In the genomic region with DNA sequence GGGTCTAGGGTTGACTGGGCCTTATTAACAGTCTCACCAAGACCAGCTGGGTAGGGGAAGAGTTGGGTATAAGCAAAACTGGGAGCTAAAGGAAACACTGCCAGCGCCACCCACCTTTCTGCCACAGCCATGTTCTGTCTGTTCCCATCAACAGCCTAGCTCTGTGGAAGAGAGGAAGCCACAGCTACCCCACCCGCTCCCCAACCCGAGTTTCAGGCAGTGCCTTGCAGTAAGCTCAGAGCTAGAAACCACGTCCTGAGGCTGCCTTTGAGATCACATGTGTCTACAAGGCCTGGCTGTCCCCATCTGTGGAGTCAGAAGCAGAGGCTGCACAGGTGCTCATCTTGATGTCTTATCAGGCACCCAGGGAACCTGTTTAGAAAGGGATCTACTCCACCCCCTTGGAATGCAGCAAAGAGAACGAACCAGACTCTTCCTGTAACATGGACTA, we compare ENCODE assay signal across 8 cellular contexts. TPM values are rescaled to one million over a fixed set of nuclear protein-coding genes. Genes with fewer than 3 reads are reported as not detected.
DNase-seq lines count a peak whose midpoint lies in the region; ATAC-seq and TF ChIP-seq lines count a peak whose summit lies in the region.

No MANE protein-coding gene starts in this region.

- POLR2A ChIA-PET in OCI-LY7 (lab: Charles Lee) = interaction anchor here (0.5 to 1.0 kb wide), 3 partner anchors 12 to 1489 kb away, joined by 3 to 4 read pairs (median 3); no protein-coding TSS in a partner anchor

- intact Hi-C loops in OCI-LY7 (cut with micrococcal nuclease; ENCODE audit: unreplicated experiment) = no loop called here

- H2BK15ac ChIP-seq in neuronal stem cell (ENCODE audit: low read length) = no peak overlapping the region

- H3K27me3 ChIP-seq in neuronal stem cell (ENCODE audit: control insufficient read depth in 3 of 3, insufficient read depth in 3 of 3, low read depth in 1 of 3, low read length in 3 of 3) = no peaks in the 10 kb centered on the region

- no TSS peak for BruUV-seq in OCI-LY7 (replicated peaks; lab: Mats Ljungman, UMichigan)

- H3K4me1 ChIP-seq in OCI-LY7 (ENCODE audit: insufficient read depth, low read length, poor library complexity, severe bottlenecking) (no peaks in the 10 kb centered on the region), neuronal stem cell (ENCODE audit: control insufficient read depth in 2 of 2, insufficient read depth in 1 of 2, low read depth in 1 of 2, low read length in 2 of 2) (no peaks in the 10 kb centered on the region)

- peaks cover 4% of the 10 kb centered on the region; the same call in 1 of the 2 replicates for H4K20me1 ChIP-seq in OCI-LY7 (ENCODE audit: insufficient read depth, low read length)

- no peak overlapping the region for H2BK5ac ChIP-seq in neuronal stem cell (ENCODE audit: low read length)

- no CpG with 5 or more reads among the region's 5 CpGs for WGBS in neuronal stem cell (ENCODE audit: extremely low coverage in 2 of 2, insufficient read length in 2 of 2, insufficient replicate concordance in 1 of 2), 2 donors

- H3K18ac ChIP-seq in neuronal stem cell (ENCODE audit: low read length) = no peak overlapping the region

- no peak overlapping the region for H2BK120ac ChIP-seq in neuronal stem cell (ENCODE audit: low read depth, low read length)

- H3K4me2 ChIP-seq in OCI-LY7 (ENCODE audit: low read length) (no peak overlapping the region), neuronal stem cell (ENCODE audit: insufficient read depth, low read length, poor library complexity, severe bottlenecking) (no peak overlapping the region)

- no peak for TF ChIP-seq CTCF in OCI-LY7 (conservative IDR thresholded peaks at IDR 0.05; ENCODE audit: low read length)

- H2AK5ac ChIP-seq in neuronal stem cell (ENCODE audit: low read depth, low read length) = no peak overlapping the region

- no peak overlapping the region for H2BK12ac ChIP-seq in neuronal stem cell (ENCODE audit: low read length)

- H4K91ac ChIP-seq in neuronal stem cell (ENCODE audit: low read depth, low read length, poor library complexity) = no peak overlapping the region

- ATAC-seq in HG03280 (IDR thresholded peaks at IDR 0.05; ENCODE audit: unreplicated experiment) (no peak), HG03354 (IDR thresholded peaks at IDR 0.05; ENCODE audit: poor library complexity, severe bottlenecking, unreplicated experiment) (no peak), GM21786 (IDR thresholded peaks at IDR 0.05; ENCODE audit: unreplicated experiment) (no peak)

- H3K14ac ChIP-seq in neuronal stem cell (ENCODE audit: low read length) = no peak overlapping the region

- in situ Hi-C loops in G401 (cut with HindIII; ENCODE audit: low sequenced_read_pairs) = no loop called here

- no peak overlapping the region for H4K8ac ChIP-seq in neuronal stem cell (ENCODE audit: low read depth, low read length)

- no peak overlapping the region for H3K4ac ChIP-seq in neuronal stem cell (ENCODE audit: low read length)

- H3K79me2 ChIP-seq in OCI-LY7 (ENCODE audit: insufficient read depth, low read depth, low read length) = no peaks in the 10 kb centered on the region

- H3K79me1 ChIP-seq in neuronal stem cell (ENCODE audit: low read depth, low read length) = peaks cover 3% of the 10 kb centered on the region

- H3K9me2 ChIP-seq in OCI-LY7 (ENCODE audit: insufficient read depth, low read length) = no peaks in the 10 kb centered on the region

- H3K36me3 ChIP-seq in OCI-LY7 (ENCODE audit: insufficient read depth, low read length) (peaks cover 78% of the 10 kb centered on the region), neuronal stem cell (replicated peaks in 1 of 2; ENCODE audit: control insufficient read depth in 2 of 2, insufficient read depth in 2 of 2, low read length in 2 of 2) (peaks cover 52 to 90% of the 10 kb centered on the region in 2 donors)

- no peak overlapping the region for H2AFZ ChIP-seq in OCI-LY7 (ENCODE audit: low read length)
- no peak overlapping the region for H2AFZ ChIP-seq in neuronal stem cell (ENCODE audit: low read length)

- H3K27ac ChIP-seq in OCI-LY7 (ENCODE audit: low read depth, low read length, poor library complexity, severe bottlenecking) (peak overlapping the region; percentile 10), caudate nucleus (ENCODE audit: low read depth, low read length) (peak overlapping the region; percentile 67), neuronal stem cell (replicated peaks; ENCODE audit: low read length) (no peak overlapping the region)

- no peak overlapping the region for H3K9ac ChIP-seq in neuronal stem cell (ENCODE audit: low read depth, low read length, poor library complexity)

- DNase-seq in G401 (ENCODE audit: low spot score) = peak; percentile 35
- peak; percentile 35 for DNase-seq in OCI-LY7 (ENCODE audit: low spot score)
- peak in 33 of 61 donors; percentile 11 to 79 (median 42) for DNase-seq in caudate nucleus (lab: John Stamatoyannopoulos, UW)
- no peak for DNase-seq in neuronal stem cell (ENCODE audit: low spot score)
- DNase-seq in cerebellum (ENCODE audit: low spot score) = no peak

- CTCF ChIA-PET in OCI-LY7 (lab: Charles Lee; ENCODE audit: unreplicated experiment) = no interaction called here

- H3K23ac ChIP-seq in neuronal stem cell (ENCODE audit: low read depth, low read length, poor library complexity) = peak overlapping the region; percentile 8

- H3K9me3 ChIP-seq in OCI-LY7 (ENCODE audit: low read length) = no peaks in the 10 kb centered on the region
- peaks cover 0 to 2% of the 10 kb centered on the region in 2 donors for H3K9me3 ChIP-seq in neuronal stem cell (replicated peaks in 1 of 2; ENCODE audit: control insufficient read depth in 2 of 2, insufficient read depth in 1 of 2, low read depth in 1 of 2, low read length in 2 of 2)

- H3K4me3 ChIP-seq in OCI-LY7 (ENCODE audit: low read depth, low read length, poor library complexity, severe bottlenecking) (no peak overlapping the region), neuronal stem cell (ENCODE audit: low read length in 2 of 2) (no peak overlapping the region)

RNA-seq across cellular contexts. Expression of a gene that starts 15.3 kb away (rescaled TPM):
- total RNA-seq in G401 (2014; rRNA removed; shearing (Covaris generic)) = 55.8 and 108 TPM in 2 replicates
- total RNA-seq in OCI-LY7 (2014; rRNA removed; shearing (Covaris generic)) = 814 and 1,035 TPM in 2 replicates
- 959 and 1,011 TPM in 2 replicates for total RNA-seq in OCI-LY7 (2022)
- 464 TPM for polyA plus RNA-seq in neuronal stem cell (2013, experiment 1 of 2)
- 477 TPM for polyA plus RNA-seq in neuronal stem cell (2013, experiment 2 of 2)
- total RNA-seq in cerebellum = 980 TPM

RNA-seq across cellular contexts. Expression of a gene that starts 57.8 kb away (rescaled TPM):
- total RNA-seq in G401 (2014; rRNA removed; shearing (Covaris generic)) = 53.0 and 65.4 TPM in 2 replicates
- total RNA-seq in OCI-LY7 (2014; rRNA removed; shearing (Covaris generic)) = 35.8 and 46.2 TPM in 2 replicates
- total RNA-seq in OCI-LY7 (2022) = 43.5 and 47.7 TPM in 2 replicates
- 34.4 TPM for polyA plus RNA-seq in neuronal stem cell (2013, experiment 1 of 2)
- 34.3 TPM for polyA plus RNA-seq in neuronal stem cell (2013, experiment 2 of 2)
- 34.5 TPM for total RNA-seq in cerebellum

Comparison
In these comparisons a context has a peak if more than half of its experiments do, and no peak if none do; other contexts are left out.
1. DNase-seq: peak in G401 (single experiment), OCI-LY7 (single experiment) and caudate nucleus (33 of 61); none in neuronal stem cell (single experiment) and cerebellum (single experiment).